ENCODE assay signal across 1 cellular context in the genomic region with DNA sequence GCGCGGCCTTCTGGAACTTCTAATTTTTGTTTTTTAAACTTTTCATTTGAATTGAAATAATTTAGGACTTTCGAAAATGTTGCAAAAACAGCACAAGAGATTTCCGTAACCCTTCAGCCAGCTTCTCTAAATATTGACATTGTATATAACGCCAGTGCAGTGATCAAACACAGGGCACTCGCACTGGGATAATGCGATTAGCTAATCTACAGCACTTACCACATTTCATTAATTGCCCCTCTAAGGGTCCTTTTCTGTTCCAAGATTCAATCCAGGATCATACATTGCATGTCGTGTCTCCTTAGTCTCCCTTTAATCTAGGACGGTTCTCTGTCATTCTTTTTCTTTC.
TF ChIP-seq lines count a peak whose summit lies in the region.

No MANE protein-coding gene starts in this region.

TF ChIP-seq in GM23338, 12 proteins besides CTCF, POLR2A, EP300 and RAD21:
- TF ChIP-seq, protein P1, sequence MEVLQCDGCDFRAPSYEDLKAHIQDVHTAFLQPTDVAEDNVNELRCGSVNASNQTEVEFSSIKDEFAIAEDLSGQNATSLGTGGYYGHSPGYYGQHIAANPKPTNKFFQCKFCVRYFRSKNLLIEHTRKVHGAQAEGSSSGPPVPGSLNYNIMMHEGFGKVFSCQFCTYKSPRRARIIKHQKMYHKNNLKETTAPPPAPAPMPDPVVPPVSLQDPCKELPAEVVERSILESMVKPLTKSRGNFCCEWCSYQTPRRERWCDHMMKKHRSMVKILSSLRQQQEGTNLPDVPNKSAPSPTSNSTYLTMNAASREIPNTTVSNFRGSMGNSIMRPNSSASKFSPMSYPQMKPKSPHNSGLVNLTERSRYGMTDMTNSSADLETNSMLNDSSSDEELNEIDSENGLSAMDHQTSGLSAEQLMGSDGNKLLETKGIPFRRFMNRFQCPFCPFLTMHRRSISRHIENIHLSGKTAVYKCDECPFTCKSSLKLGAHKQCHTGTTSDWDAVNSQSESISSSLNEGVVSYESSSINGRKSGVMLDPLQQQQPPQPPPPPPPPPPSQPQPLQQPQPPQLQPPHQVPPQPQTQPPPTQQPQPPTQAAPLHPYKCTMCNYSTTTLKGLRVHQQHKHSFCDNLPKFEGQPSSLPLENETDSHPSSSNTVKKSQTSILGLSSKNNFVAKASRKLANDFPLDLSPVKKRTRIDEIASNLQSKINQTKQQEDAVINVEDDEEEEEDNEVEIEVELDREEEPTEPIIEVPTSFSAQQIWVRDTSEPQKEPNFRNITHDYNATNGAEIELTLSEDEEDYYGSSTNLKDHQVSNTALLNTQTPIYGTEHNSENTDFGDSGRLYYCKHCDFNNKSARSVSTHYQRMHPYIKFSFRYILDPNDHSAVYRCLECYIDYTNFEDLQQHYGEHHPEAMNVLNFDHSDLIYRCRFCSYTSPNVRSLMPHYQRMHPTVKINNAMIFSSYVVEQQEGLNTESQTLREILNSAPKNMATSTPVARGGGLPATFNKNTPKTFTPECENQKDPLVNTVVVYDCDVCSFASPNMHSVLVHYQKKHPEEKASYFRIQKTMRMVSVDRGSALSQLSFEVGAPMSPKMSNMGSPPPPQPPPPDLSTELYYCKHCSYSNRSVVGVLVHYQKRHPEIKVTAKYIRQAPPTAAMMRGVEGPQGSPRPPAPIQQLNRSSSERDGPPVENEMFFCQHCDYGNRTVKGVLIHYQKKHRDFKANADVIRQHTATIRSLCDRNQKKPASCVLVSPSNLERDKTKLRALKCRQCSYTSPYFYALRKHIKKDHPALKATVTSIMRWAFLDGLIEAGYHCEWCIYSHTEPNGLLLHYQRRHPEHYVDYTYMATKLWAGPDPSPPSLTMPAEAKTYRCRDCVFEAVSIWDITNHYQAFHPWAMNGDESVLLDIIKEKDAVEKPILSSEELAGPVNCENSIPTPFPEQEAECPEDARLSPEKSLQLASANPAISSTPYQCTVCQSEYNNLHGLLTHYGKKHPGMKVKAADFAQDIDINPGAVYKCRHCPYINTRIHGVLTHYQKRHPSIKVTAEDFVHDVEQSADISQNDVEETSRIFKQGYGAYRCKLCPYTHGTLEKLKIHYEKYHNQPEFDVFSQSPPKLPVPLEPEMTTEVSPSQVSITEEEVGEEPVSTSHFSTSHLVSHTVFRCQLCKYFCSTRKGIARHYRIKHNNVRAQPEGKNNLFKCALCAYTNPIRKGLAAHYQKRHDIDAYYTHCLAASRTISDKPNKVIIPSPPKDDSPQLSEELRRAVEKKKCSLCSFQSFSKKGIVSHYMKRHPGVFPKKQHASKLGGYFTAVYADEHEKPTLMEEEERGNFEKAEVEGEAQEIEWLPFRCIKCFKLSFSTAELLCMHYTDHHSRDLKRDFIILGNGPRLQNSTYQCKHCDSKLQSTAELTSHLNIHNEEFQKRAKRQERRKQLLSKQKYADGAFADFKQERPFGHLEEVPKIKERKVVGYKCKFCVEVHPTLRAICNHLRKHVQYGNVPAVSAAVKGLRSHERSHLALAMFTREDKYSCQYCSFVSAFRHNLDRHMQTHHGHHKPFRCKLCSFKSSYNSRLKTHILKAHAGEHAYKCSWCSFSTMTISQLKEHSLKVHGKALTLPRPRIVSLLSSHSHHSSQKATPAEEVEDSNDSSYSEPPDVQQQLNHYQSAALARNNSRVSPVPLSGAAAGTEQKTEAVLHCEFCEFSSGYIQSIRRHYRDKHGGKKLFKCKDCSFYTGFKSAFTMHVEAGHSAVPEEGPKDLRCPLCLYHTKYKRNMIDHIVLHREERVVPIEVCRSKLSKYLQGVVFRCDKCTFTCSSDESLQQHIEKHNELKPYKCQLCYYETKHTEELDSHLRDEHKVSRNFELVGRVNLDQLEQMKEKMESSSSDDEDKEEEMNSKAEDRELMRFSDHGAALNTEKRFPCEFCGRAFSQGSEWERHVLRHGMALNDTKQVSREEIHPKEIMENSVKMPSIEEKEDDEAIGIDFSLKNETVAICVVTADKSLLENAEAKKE (CRISPR knock-in tag; IDR thresholded peaks at IDR 0.05): no peak
- TF ChIP-seq NANOG (IDR thresholded peaks at IDR 0.05; ENCODE audit: borderline replicate concordance): no peak
- TF ChIP-seq EZH2phosphoT487 (IDR thresholded peaks at IDR 0.05; ENCODE audit: unreplicated experiment): no peak
- no peak for TF ChIP-seq CREB1 (CRISPR knock-in tag; IDR thresholded peaks at IDR 0.05; ENCODE audit: low read depth)
- TF ChIP-seq POLR2AphosphoS5 (IDR thresholded peaks at IDR 0.05; ENCODE audit: low read depth): no peak
- TF ChIP-seq, protein P2, sequence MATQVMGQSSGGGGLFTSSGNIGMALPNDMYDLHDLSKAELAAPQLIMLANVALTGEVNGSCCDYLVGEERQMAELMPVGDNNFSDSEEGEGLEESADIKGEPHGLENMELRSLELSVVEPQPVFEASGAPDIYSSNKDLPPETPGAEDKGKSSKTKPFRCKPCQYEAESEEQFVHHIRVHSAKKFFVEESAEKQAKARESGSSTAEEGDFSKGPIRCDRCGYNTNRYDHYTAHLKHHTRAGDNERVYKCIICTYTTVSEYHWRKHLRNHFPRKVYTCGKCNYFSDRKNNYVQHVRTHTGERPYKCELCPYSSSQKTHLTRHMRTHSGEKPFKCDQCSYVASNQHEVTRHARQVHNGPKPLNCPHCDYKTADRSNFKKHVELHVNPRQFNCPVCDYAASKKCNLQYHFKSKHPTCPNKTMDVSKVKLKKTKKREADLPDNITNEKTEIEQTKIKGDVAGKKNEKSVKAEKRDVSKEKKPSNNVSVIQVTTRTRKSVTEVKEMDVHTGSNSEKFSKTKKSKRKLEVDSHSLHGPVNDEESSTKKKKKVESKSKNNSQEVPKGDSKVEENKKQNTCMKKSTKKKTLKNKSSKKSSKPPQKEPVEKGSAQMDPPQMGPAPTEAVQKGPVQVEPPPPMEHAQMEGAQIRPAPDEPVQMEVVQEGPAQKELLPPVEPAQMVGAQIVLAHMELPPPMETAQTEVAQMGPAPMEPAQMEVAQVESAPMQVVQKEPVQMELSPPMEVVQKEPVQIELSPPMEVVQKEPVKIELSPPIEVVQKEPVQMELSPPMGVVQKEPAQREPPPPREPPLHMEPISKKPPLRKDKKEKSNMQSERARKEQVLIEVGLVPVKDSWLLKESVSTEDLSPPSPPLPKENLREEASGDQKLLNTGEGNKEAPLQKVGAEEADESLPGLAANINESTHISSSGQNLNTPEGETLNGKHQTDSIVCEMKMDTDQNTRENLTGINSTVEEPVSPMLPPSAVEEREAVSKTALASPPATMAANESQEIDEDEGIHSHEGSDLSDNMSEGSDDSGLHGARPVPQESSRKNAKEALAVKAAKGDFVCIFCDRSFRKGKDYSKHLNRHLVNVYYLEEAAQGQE (IDR thresholded peaks at IDR 0.05; ENCODE audit: unreplicated experiment): no peak
- no peak for TF ChIP-seq EZH2 (IDR thresholded peaks at IDR 0.05; ENCODE audit: low read depth, unreplicated experiment)
- TF ChIP-seq, protein P3, sequence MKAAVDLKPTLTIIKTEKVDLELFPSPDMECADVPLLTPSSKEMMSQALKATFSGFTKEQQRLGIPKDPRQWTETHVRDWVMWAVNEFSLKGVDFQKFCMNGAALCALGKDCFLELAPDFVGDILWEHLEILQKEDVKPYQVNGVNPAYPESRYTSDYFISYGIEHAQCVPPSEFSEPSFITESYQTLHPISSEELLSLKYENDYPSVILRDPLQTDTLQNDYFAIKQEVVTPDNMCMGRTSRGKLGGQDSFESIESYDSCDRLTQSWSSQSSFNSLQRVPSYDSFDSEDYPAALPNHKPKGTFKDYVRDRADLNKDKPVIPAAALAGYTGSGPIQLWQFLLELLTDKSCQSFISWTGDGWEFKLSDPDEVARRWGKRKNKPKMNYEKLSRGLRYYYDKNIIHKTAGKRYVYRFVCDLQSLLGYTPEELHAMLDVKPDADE (IDR thresholded peaks at IDR 0.05): no peak
- TF ChIP-seq ZNF331 (CRISPR knock-in tag; IDR thresholded peaks at IDR 0.05; ENCODE audit: low read depth): no peak
TF ChIP-seq in GM23338: peak in this region for 0.
